Comparison of ENCODE assay signal across 8 cellular contexts in the genomic region with DNA sequence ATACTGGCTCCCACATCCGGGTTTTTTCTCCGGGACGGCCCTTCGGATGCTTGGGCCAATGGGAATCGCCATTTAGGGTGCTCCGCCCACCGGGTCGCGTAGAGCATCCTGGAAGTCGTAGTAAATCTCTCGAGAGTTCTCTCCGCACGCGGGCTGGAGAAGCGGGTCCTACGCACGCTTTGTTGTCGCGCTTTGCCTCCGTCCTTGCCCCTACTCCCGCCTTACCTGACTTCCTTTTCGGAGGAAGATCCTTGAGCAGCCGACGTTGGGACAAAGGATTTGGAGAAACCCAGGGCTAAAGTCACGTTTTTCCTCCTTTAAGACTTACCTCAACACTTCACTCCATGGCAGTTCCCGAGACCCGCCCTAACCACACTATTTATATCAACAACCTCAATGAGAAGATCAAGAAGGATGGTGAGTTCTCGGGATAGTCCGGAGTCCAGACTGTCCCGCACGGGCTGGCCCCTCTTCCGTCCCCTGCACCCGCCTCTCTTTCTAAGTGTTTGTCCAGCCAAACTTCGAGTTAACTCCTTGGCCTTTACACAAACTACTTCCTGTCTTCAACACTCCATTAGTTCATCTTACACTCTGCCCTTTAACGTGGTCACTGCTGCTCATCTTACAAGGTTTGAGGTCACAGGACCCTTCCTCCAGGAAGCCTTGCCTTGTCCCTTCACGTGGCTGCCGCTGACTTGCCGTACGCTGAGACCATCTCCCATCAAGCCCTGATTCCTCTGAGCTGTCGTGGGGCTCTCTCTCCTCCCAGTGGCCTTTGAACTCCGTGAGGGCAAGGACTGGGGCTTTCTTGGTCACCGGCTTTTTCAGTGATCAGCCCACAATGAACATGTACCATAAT. TPM values are rescaled to one million over a fixed set of nuclear protein-coding genes. Genes with fewer than 3 reads are reported as not detected.
DNase-seq lines count a peak whose midpoint lies in the region; ATAC-seq and TF ChIP-seq lines count a peak whose summit lies in the region.

A gene (plus strand): TSS at position 139 of the 859 bp plus-strand sequence. CDS start 206 bp downstream, at position 345.

- H3K27me3 Mint-ChIP-seq in GM23338 (ENCODE audit: insufficient read depth, low read depth, poor library complexity), result peaks cover 28% of the 10 kb centered on the region
- no peaks in the 10 kb centered on the region for H3K27me3 Mint-ChIP-seq in activated T-helper 17 cell treated with anti-CD3 and anti-CD28 coated beads, Interleukin-2, amount 50 U/mL, for 72 hours
- no peaks in the 10 kb centered on the region for H3K27me3 Mint-ChIP-seq in naive thymus-derived CD8-positive, alpha-beta T cell

- H3K9me3 Mint-ChIP-seq in GM23338, result peaks cover 3% of the 10 kb centered on the region; the same call in 1 of the 3 replicates
- no peaks in the 10 kb centered on the region for H3K9me3 Mint-ChIP-seq in activated T-helper 17 cell treated with anti-CD3 and anti-CD28 coated beads, Interleukin-2, amount 50 U/mL, for 72 hours
- no peaks in the 10 kb centered on the region for H3K9me3 Mint-ChIP-seq in naive thymus-derived CD8-positive, alpha-beta T cell

- H3K4me2 ChIP-seq in DND-41 (ENCODE audit: insufficient read depth, low read length), result peak within 1 kb of the TSS; percentile 91
- H3K4me2 ChIP-seq in GM23338, result peak within 1 kb of the TSS; percentile 98

- H2AFZ ChIP-seq in DND-41 (ENCODE audit: low read depth, low read length) (peak within 1 kb of the TSS; percentile 78), GM23338 (no peak within 1 kb of the TSS)

- H3K4me3 ChIP-seq in DND-41 (ENCODE audit: low read depth in 1 of 2, low read length in 2 of 2) (peak within 1 kb of the TSS; percentile 63 to 75), GM23338 (peak within 1 kb of the TSS; percentile 89), fibroblast of mammary gland (ENCODE audit: control insufficient read depth, low read depth, low read length) (peak within 1 kb of the TSS; percentile 79)

- H3K27ac Mint-ChIP-seq in GM23338, result peak within 1 kb of the TSS; percentile 99
- peak within 1 kb of the TSS; percentile 97 for H3K27ac Mint-ChIP-seq in activated T-helper 17 cell treated with anti-CD3 and anti-CD28 coated beads, Interleukin-2, amount 50 U/mL, for 72 hours
- H3K27ac Mint-ChIP-seq in naive thymus-derived CD8-positive, alpha-beta T cell, result peak within 1 kb of the TSS; percentile 88 to 99 (median 99)

- H3K27ac ChIP-seq in DND-41 (ENCODE audit: low read length) (peak within 1 kb of the TSS; percentile 98), GM23338 (ENCODE audit: low read depth) (peak within 1 kb of the TSS; percentile 98)

- DNase-seq in DND-41 (peak; percentile 98), GM23338 (ENCODE audit: low spot score) (peak; percentile 100), LHCN-M2 (ENCODE audit: low read depth) (peak; percentile 98), RPMI8226 (peak; percentile 96), fibroblast of mammary gland (ENCODE audit: low read depth) (peak; percentile 97)
- peak in 9 of 10 donors; percentile 86 to 99 (median 95) for DNase-seq in naive thymus-derived CD8-positive, alpha-beta T cell
- DNase-seq in stimulated activated naive CD4-positive, alpha-beta T cell treated with Interleukin-2 at 50 U/mL for 16 hours (lab: John Stamatoyannopoulos, UW), result peak; percentile 95

- peaks cover 35% of the 10 kb centered on the region for H3K4me1 Mint-ChIP-seq in GM23338
- peaks cover 19% of the 10 kb centered on the region for H3K4me1 Mint-ChIP-seq in activated T-helper 17 cell treated with anti-CD3 and anti-CD28 coated beads, Interleukin-2, amount 50 U/mL, for 72 hours
- peaks cover 28 to 62% (median 57%) of the 10 kb centered on the region in 4 donors for H3K4me1 Mint-ChIP-seq in naive thymus-derived CD8-positive, alpha-beta T cell

- POLR2A ChIA-PET in naive thymus-derived CD8-positive, alpha-beta T cell (lab: Charles Lee), result interaction anchor here (0.6 to 4.7 kb wide), 23 partner anchors 9 to 701 kb away, joined by 3 to 115 read pairs (median 4); a partner anchor contains a TSS

- TF ChIP-seq CTCF in DND-41 (IDR thresholded peaks at IDR 0.05; ENCODE audit: borderline replicate concordance, extremely low read depth, low read length, poor library complexity, severe bottlenecking) (no peak), GM23338 (conservative IDR thresholded peaks at IDR 0.05; ENCODE audit: low read depth in 2 of 2) (no peak), fibroblast of mammary gland (conservative IDR thresholded peaks at IDR 0.05; ENCODE audit: control insufficient read depth, insufficient read depth, low read depth, low read length) (no peak)

- no peaks in the 10 kb centered on the region for H3K9me3 ChIP-seq in DND-41 (ENCODE audit: insufficient read depth, low read length, severe bottlenecking)

- peak within 1 kb of the TSS; percentile 98 for H3K4me3 Mint-ChIP-seq in GM23338
- peak within 1 kb of the TSS; percentile 97 for H3K4me3 Mint-ChIP-seq in activated T-helper 17 cell treated with anti-CD3 and anti-CD28 coated beads, Interleukin-2, amount 50 U/mL, for 72 hours
- peak within 1 kb of the TSS; percentile 91 to 100 (median 99) for H3K4me3 Mint-ChIP-seq in naive thymus-derived CD8-positive, alpha-beta T cell

- no peaks in the 10 kb centered on the region; the same call in 1 of the 2 replicates for H3K9me2 ChIP-seq in GM23338 (ENCODE audit: insufficient read depth)

- ATAC-seq in DND-41 (ENCODE audit: insufficient read depth, low read depth) (peak; percentile 76), GM23338 (peak; percentile 85)
- ATAC-seq in activated T-helper 17 cell treated with anti-CD3 and anti-CD28 coated beads, Interleukin-2, amount 50 U/mL, for 72 hours (replicated peaks), result peak; percentile 74
- ATAC-seq in naive thymus-derived CD8-positive, alpha-beta T cell, result peak; percentile 72 to 76

- H3K79me2 ChIP-seq in DND-41 (ENCODE audit: insufficient read depth, low read length), result peaks cover 77% of the 10 kb centered on the region
- peaks cover 58% of the 10 kb centered on the region for H3K79me2 ChIP-seq in GM23338 (replicated peaks; ENCODE audit: insufficient read depth)

- H3K36me3 ChIP-seq in DND-41 (ENCODE audit: insufficient read depth, low read length), result peaks cover 30% of the 10 kb centered on the region
- H3K36me3 ChIP-seq in GM23338 (ENCODE audit: insufficient read depth), result peaks cover 12% of the 10 kb centered on the region

- H3F3A ChIP-seq in GM23338 (replicated peaks; ENCODE audit: low read depth), result peaks cover 11% of the 10 kb centered on the region; the same call in 1 of the 2 replicates

- H3K36me3 Mint-ChIP-seq in GM23338 (ENCODE audit: low read depth), result peaks cover 56% of the 10 kb centered on the region
- H3K36me3 Mint-ChIP-seq in activated T-helper 17 cell treated with anti-CD3 and anti-CD28 coated beads, Interleukin-2, amount 50 U/mL, for 72 hours (ENCODE audit: low read depth), result peaks cover 65% of the 10 kb centered on the region
- H3K36me3 Mint-ChIP-seq in naive thymus-derived CD8-positive, alpha-beta T cell, result peaks cover 3 to 24% (median 8%) of the 10 kb centered on the region in 3 donors

- peaks cover 37% of the 10 kb centered on the region for H4K20me1 ChIP-seq in DND-41 (ENCODE audit: insufficient read depth, low read length)
- H4K20me1 ChIP-seq in GM23338 (replicated peaks; ENCODE audit: insufficient read depth), result peaks cover 28% of the 10 kb centered on the region

- H3K27me3 ChIP-seq in DND-41 (ENCODE audit: insufficient read depth, low read length, poor library complexity) (no peaks in the 10 kb centered on the region), GM23338 (ENCODE audit: insufficient read depth) (no peaks in the 10 kb centered on the region)

- H3K4me1 ChIP-seq in DND-41 (ENCODE audit: insufficient read depth, low read length) (peaks cover 61% of the 10 kb centered on the region), GM23338 (ENCODE audit: insufficient read depth) (peaks cover 24% of the 10 kb centered on the region; the same call in 1 of the 2 replicates)

- H3K9ac ChIP-seq in DND-41 (ENCODE audit: low read depth, low read length), result peak within 1 kb of the TSS; percentile 93

TF ChIP-seq in GM23338, 12 proteins besides CTCF, POLR2A, EP300 and RAD21:
- TF ChIP-seq CREB1 (CRISPR knock-in tag; IDR thresholded peaks at IDR 0.05; ENCODE audit: low read depth) (peak; percentile 63; the same call in 1 of the 2 replicates), POLR2AphosphoS5 (IDR thresholded peaks at IDR 0.05; ENCODE audit: low read depth) (peak; percentile 61), JUNB (IDR thresholded peaks at IDR 0.05; ENCODE audit: unreplicated experiment) (no peak)
- TF ChIP-seq, protein P1, sequence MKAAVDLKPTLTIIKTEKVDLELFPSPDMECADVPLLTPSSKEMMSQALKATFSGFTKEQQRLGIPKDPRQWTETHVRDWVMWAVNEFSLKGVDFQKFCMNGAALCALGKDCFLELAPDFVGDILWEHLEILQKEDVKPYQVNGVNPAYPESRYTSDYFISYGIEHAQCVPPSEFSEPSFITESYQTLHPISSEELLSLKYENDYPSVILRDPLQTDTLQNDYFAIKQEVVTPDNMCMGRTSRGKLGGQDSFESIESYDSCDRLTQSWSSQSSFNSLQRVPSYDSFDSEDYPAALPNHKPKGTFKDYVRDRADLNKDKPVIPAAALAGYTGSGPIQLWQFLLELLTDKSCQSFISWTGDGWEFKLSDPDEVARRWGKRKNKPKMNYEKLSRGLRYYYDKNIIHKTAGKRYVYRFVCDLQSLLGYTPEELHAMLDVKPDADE (IDR thresholded peaks at IDR 0.05), result peak; percentile 81

RNA-seq across cellular contexts. Expression of the gene that starts here (rescaled TPM):
- total RNA-seq in GM23338 (2014; rRNA removed; shearing (Covaris generic)), result 239 and 295 TPM in 2 replicates
- polyA plus RNA-seq in GM23338 (2016; fragmentation: Nextera tagmentation; extraction: Ambion mirVana), result 321 and 326 TPM in 2 replicates
- 97.5 and 115 TPM in 2 replicates for total RNA-seq in LHCN-M2 (2014; rRNA removed)
- 88.9 TPM for polyA plus RNA-seq in LHCN-M2 (2012)
- total RNA-seq in activated T-helper 17 cell treated with anti-CD3 and anti-CD28 coated beads, Interleukin-2, amount 50 U/mL, for 72 hours, result 100 to 1,000 TPM; 171 to 175 TPM
- 10 to 100 TPM; 64.1 to 68.2 TPM for total RNA-seq in naive thymus-derived CD8-positive, alpha-beta T cell
- 10 to 100 TPM; 45.9 to 62.3 (median 60.4) TPM for polyA plus RNA-seq in naive thymus-derived CD8-positive, alpha-beta T cell

Comparison
In these comparisons a context has a peak if more than half of its experiments do, and no peak if none do; other contexts are left out.
1. Peak in every context shown above with its lines: DNase-seq, ATAC-seq, H3K4me3 ChIP-seq and H3K27ac ChIP-seq.